41 cellular contexts compared by ENCODE assay signal in genomic region chr10:103257812-103258211, GRCh38. TPM values are rescaled to one million over a fixed set of nuclear protein-coding genes. Genes with fewer than 3 reads are reported as not detected.
"Had no signal": no experiment of that assay in that cellular context is flagged by ENCODE, and none has a peak within 500 bp of the region (broad histone marks: within the 10 kb centered on the region; RNA-seq: fewer than 3 reads in every experiment).

No MANE protein-coding gene starts in this region.

- H3K4me3 Mint-ChIP-seq: activated naive CD4-positive, alpha-beta T cell treated with anti-CD3 and anti-CD28 coated beads for 36 hours; activated naive CD4-positive, alpha-beta T cell treated with anti-CD3 and anti-CD28 coated beads, Interleukin-2, amount 10 ng/mL, durations not matched to agents 7 days and 5 days; activated naive CD4-positive, alpha-beta T cell treated with anti-CD3 and anti-CD28 coated beads, Interleukin-2, amount 50 U/mL, for 24 hours; activated naive CD8-positive, alpha-beta T cell; activated naive CD8-positive, alpha-beta T cell treated with anti-CD3 and anti-CD28 coated beads for 36 hours; activated naive CD8-positive, alpha-beta T cell treated with anti-CD3 and anti-CD28 coated beads, Interleukin-2, amount 10 ng/mL, durations not matched to agents 7 days and 5 days; activated naive CD8-positive, alpha-beta T cell treated with anti-CD3 and anti-CD28 coated beads, Interleukin-2, amount 50 U/mL, for 24 hours; activated T-cell treated with anti-CD3 and anti-CD28 coated beads, Interleukin-2, amount 50 U/mL, for 24 hours; activated T-cell treated with anti-CD3 and anti-CD28 coated beads, Interleukin-2, amount 50 U/mL, for 4 hours; activated T-cell treated with anti-CD3 and anti-CD28 coated beads, Interleukin-2, amount 50 U/mL, for 72 hours; activated T-helper 1 cell treated with anti-CD3 and anti-CD28 coated beads, Interleukin-12 subunit alpha, Interleukin-12 subunit beta, Interleukin-2, Interleukin-4 antibody, amounts not matched to agents 30 ng/mL and 10 ng/mL and 1 ng/mL, durations not matched to agents 14 hours and 24 hours and 36 hours; activated T-helper 17 cell treated with anti-CD3 and anti-CD28 coated beads, Interleukin-2, amount 50 U/mL, for 72 hours; brain; central memory CD8-positive, alpha-beta T cell had no signal

- H3K27ac ChIP-seq: adrenal gland, ascending aorta, body of pancreas, brain microvascular endothelial cell, breast epithelium, cardiac muscle cell had no signal

- H3K36me3 ChIP-seq: adrenal gland, ascending aorta, brain microvascular endothelial cell, breast epithelium, cardiac muscle cell had no signal

- H3K36me3 Mint-ChIP-seq: activated naive CD8-positive, alpha-beta T cell treated with anti-CD3 and anti-CD28 coated beads, Interleukin-2, amount 10 ng/mL, durations not matched to agents 7 days and 5 days; brain had no signal

- H3K27me3 ChIP-seq: adrenal gland, ascending aorta, body of pancreas, brain microvascular endothelial cell, breast epithelium, cardiac muscle cell had no signal

- H3K4me1 ChIP-seq: adrenal gland, ascending aorta, body of pancreas, breast epithelium had no signal

- FAIRE-seq: bronchial epithelial cell had no signal

- H3K9me3 Mint-ChIP-seq: activated T-helper 17 cell treated with anti-CD3 and anti-CD28 coated beads, Interleukin-2, amount 50 U/mL, for 72 hours; central memory CD8-positive, alpha-beta T cell had no signal

- H3K4me3 ChIP-seq: adrenal gland, ascending aorta, body of pancreas, breast epithelium, cardiac muscle cell had no signal

- H3K27ac Mint-ChIP-seq: activated naive CD4-positive, alpha-beta T cell treated with anti-CD3 and anti-CD28 coated beads for 36 hours; activated naive CD4-positive, alpha-beta T cell treated with anti-CD3 and anti-CD28 coated beads, Interleukin-2, amount 10 ng/mL, durations not matched to agents 7 days and 5 days; activated naive CD4-positive, alpha-beta T cell treated with anti-CD3 and anti-CD28 coated beads, Interleukin-2, amount 50 U/mL, for 24 hours; activated naive CD4-positive, alpha-beta T cell treated with anti-CD3 and anti-CD28 coated beads, Interleukin-2, amount 50 U/mL, for 72 hours; activated naive CD8-positive, alpha-beta T cell; activated naive CD8-positive, alpha-beta T cell treated with anti-CD3 and anti-CD28 coated beads for 36 hours; activated naive CD8-positive, alpha-beta T cell treated with anti-CD3 and anti-CD28 coated beads, Interleukin-2, amount 10 ng/mL, durations not matched to agents 7 days and 5 days; activated naive CD8-positive, alpha-beta T cell treated with anti-CD3 and anti-CD28 coated beads, Interleukin-2, amount 50 U/mL, for 24 hours; activated T-cell treated with anti-CD3 and anti-CD28 coated beads, Interleukin-2, amount 50 U/mL, for 24 hours; activated T-cell treated with anti-CD3 and anti-CD28 coated beads, Interleukin-2, amount 50 U/mL, for 72 hours; activated T-helper 1 cell treated with anti-CD3 and anti-CD28 coated beads, Interleukin-12 subunit alpha, Interleukin-12 subunit beta, Interleukin-2, Interleukin-4 antibody, amounts not matched to agents 30 ng/mL and 10 ng/mL and 1 ng/mL, durations not matched to agents 14 hours and 24 hours and 36 hours; activated T-helper 17 cell treated with anti-CD3 and anti-CD28 coated beads, Interleukin-2, amount 50 U/mL, for 72 hours; activated T-helper 2 cell treated with anti-CD3 and anti-CD28 coated beads, Interferon-gamma antibody, Interleukin-2, Interleukin-4, amounts not matched to agents 10 μg/mL and 5 μg/mL and 100 μg/mL, durations not matched to agents 14 hours and 24 hours and 36 hours; brain had no signal

- H3K4me1 Mint-ChIP-seq: activated naive CD4-positive, alpha-beta T cell treated with anti-CD3 and anti-CD28 coated beads, Interleukin-2, amount 10 ng/mL, durations not matched to agents 7 days and 5 days; activated naive CD4-positive, alpha-beta T cell treated with anti-CD3 and anti-CD28 coated beads, Interleukin-2, amount 50 U/mL, for 24 hours; activated naive CD8-positive, alpha-beta T cell treated with anti-CD3 and anti-CD28 coated beads, Interleukin-2, amount 10 ng/mL, durations not matched to agents 7 days and 5 days; activated T-helper 17 cell treated with anti-CD3 and anti-CD28 coated beads, Interleukin-2, amount 50 U/mL, for 72 hours; brain; central memory CD8-positive, alpha-beta T cell had no signal

- DNase-seq: activated effector memory CD4-positive, alpha-beta T cell treated with anti-CD3 and anti-CD28 coated beads, Interleukin-2, amount 50 U/mL, for 16 hours; activated effector memory CD4-positive, alpha-beta T cell treated with Interleukin-2 at 50 U/mL for 16 hours; activated gamma-delta T cell; activated gamma-delta T cell treated with Interleukin-2 at 50 U/mL for 16 hours; activated naive CD4-positive, alpha-beta T cell; activated naive CD4-positive, alpha-beta T cell treated with anti-CD3 and anti-CD28 coated beads for 36 hours; activated naive CD4-positive, alpha-beta T cell treated with anti-CD3 and anti-CD28 coated beads, Interleukin-2, amount 10 ng/mL, durations not matched to agents 7 days and 5 days; activated naive CD4-positive, alpha-beta T cell treated with anti-CD3 and anti-CD28 coated beads, Interleukin-2, amount 50 U/mL, for 16 hours; activated naive CD4-positive, alpha-beta T cell treated with Interleukin-2 at 50 U/mL for 16 hours; activated naive CD8-positive, alpha-beta T cell treated with anti-CD3 and anti-CD28 coated beads for 36 hours; activated naive CD8-positive, alpha-beta T cell treated with anti-CD3 and anti-CD28 coated beads, Interleukin-2, amount 10 ng/mL, durations not matched to agents 7 days and 5 days; activated naive CD8-positive, alpha-beta T cell treated with anti-CD3 and anti-CD28 coated beads, Interleukin-2, amount 50 U/mL, for 24 hours; activated T-cell treated with anti-CD3 and anti-CD28 coated beads, Interleukin-2, amount 50 U/mL, for 24 hours; activated T-cell treated with anti-CD3 and anti-CD28 coated beads, Interleukin-2, amount 50 U/mL, for 4 hours; activated T-cell treated with anti-CD3 and anti-CD28 coated beads, Interleukin-2, amount 50 U/mL, for 48 hours; activated T-cell treated with anti-CD3 and anti-CD28 coated beads, Interleukin-2, amount 50 U/mL, for 72 hours; adrenal gland; amniotic stem cell; amygdala; anterior cingulate cortex; aorta; body of pancreas; brain microvascular endothelial cell; caudate nucleus; central memory CD4-positive, alpha-beta T cell; cerebellar nuclear complex had no signal

- H3K9me3 ChIP-seq: adrenal gland, ascending aorta, body of pancreas had no signal

RNA-seq across cellular contexts. Expression of gene RPEL1, which starts 12.1 kb away (rescaled TPM):
- total RNA-seq: activated naive CD4-positive, alpha-beta T cell treated with anti-CD3 and anti-CD28 coated beads, Interleukin-2, amount 50 U/mL, for 72 hours; activated naive CD8-positive, alpha-beta T cell treated with anti-CD3 and anti-CD28 coated beads, Interleukin-2, amount 10 ng/mL, durations not matched to agents 7 days and 5 days; activated T-helper 1 cell treated with anti-CD3 and anti-CD28 coated beads, Interleukin-12 subunit alpha, Interleukin-12 subunit beta, Interleukin-2, Interleukin-4 antibody, amounts not matched to agents 30 ng/mL and 10 ng/mL and 1 ng/mL, durations not matched to agents 14 hours and 24 hours and 36 hours; activated T-helper 17 cell treated with anti-CD3 and anti-CD28 coated beads, Interleukin-2, amount 50 U/mL, for 72 hours; activated T-helper 2 cell treated with anti-CD3 and anti-CD28 coated beads, Interferon-gamma antibody, Interleukin-2, Interleukin-4, amounts not matched to agents 10 μg/mL and 5 μg/mL and 100 μg/mL, durations not matched to agents 14 hours and 24 hours and 36 hours; adrenal gland; aorta; ascending aorta; body of pancreas; cardiac muscle cell; cardiac septum; cerebellum; chondrocyte had no signal

RNA-seq across cellular contexts. Expression of gene INA, which starts 19.1 kb away (rescaled TPM):
- total RNA-seq: aorta, ascending aorta, breast epithelium had no signal
